ENCODE assay signal across 8 cellular contexts in genomic region chr22:49767355-49768062, GRCh38.
DNase-seq lines count a peak whose midpoint lies in the region; ATAC-seq and TF ChIP-seq lines count a peak whose summit lies in the region.

No MANE protein-coding gene starts in this region.

- no peak overlapping the region for H3K4me3 Mint-ChIP-seq in chondrocyte (ENCODE audit: unreplicated experiment)

- no peak overlapping the region for H3K27ac Mint-ChIP-seq in chondrocyte (ENCODE audit: unreplicated experiment)

- WGBS in mesenchymal stem cell, result 29% methylated on average over 5 of the region's 5 CpGs

- no peak overlapping the region for H4K8ac ChIP-seq in mesenchymal stem cell (ENCODE audit: low read length)

- peak; percentile 78 for TF ChIP-seq CTCF in chondrocyte (IDR thresholded peaks at IDR 0.05)

- ATAC-seq in SK-N-SH treated with all-trans-retinoic acid at 6 μM for 48 hours (peak; percentile 12; the same call in 2 of the 3 replicates), GM21390 (IDR thresholded peaks at IDR 0.05; ENCODE audit: unreplicated experiment) (no peak), GM19452 (IDR thresholded peaks at IDR 0.05; ENCODE audit: unreplicated experiment) (no peak)

- no peak overlapping the region for H2BK12ac ChIP-seq in mesenchymal stem cell (ENCODE audit: low read length in 2 of 2)

- H3K4ac ChIP-seq in mesenchymal stem cell (ENCODE audit: low read depth in 1 of 2, low read length in 2 of 2), result no peak overlapping the region

- no peaks in the 10 kb centered on the region for H3K27me3 Mint-ChIP-seq in chondrocyte (ENCODE audit: low read depth)

- no peak overlapping the region for H3K4me3 ChIP-seq in mesenchymal stem cell (ENCODE audit: insufficient read depth in 1 of 2, low read depth in 1 of 2, low read length in 2 of 2)

- peaks cover 11% of the 10 kb centered on the region for H3K79me1 ChIP-seq in mesenchymal stem cell (replicated peaks; ENCODE audit: low read length, poor library complexity, severe bottlenecking)

- no peak overlapping the region for H3K18ac ChIP-seq in mesenchymal stem cell (ENCODE audit: low read depth in 1 of 2, low read length in 2 of 2)

- H3K36me3 ChIP-seq in mesenchymal stem cell (ENCODE audit: control insufficient read depth in 1 of 2, insufficient read depth in 2 of 2, low read depth in 1 of 2, low read length in 2 of 2), result peaks cover 7 to 22% of the 10 kb centered on the region in 2 experiments

- no peak overlapping the region for H3K4me2 ChIP-seq in mesenchymal stem cell (ENCODE audit: low read length, poor library complexity, severe bottlenecking)

- H2AFZ ChIP-seq in mesenchymal stem cell (ENCODE audit: low read depth, low read length), result no peak overlapping the region

- no peak overlapping the region for H2AK5ac ChIP-seq in mesenchymal stem cell (ENCODE audit: low read length, severe bottlenecking)

- H3K4me1 ChIP-seq in mesenchymal stem cell (ENCODE audit: control insufficient read depth, insufficient read depth, low read depth, low read length), result peaks cover 18% of the 10 kb centered on the region

- no peak overlapping the region for H2BK120ac ChIP-seq in mesenchymal stem cell (ENCODE audit: low read depth, low read length)

- no peak overlapping the region for H3K14ac ChIP-seq in mesenchymal stem cell (ENCODE audit: low read length in 2 of 2)

- no peak overlapping the region for H2BK15ac ChIP-seq in mesenchymal stem cell (ENCODE audit: low read depth, poor library complexity, severe bottlenecking)

- no peak overlapping the region for H3K9ac ChIP-seq in mesenchymal stem cell (ENCODE audit: low read length)

- H3K23ac ChIP-seq in mesenchymal stem cell (ENCODE audit: low read length in 2 of 2), result no peak overlapping the region

- H3K9me3 ChIP-seq in mesenchymal stem cell (ENCODE audit: control insufficient read depth, low read length), result peaks cover 2% of the 10 kb centered on the region

- H3K27ac ChIP-seq in mesenchymal stem cell (ENCODE audit: low read length, poor library complexity, severe bottlenecking), result no peak overlapping the region

- DNase-seq in DMS 273 (lab: John Stamatoyannopoulos, UW; ENCODE audit: unreplicated experiment) (peak; percentile 74), DMS 273 treated with DMSO at 0.1 percent for 48 hours (lab: John Stamatoyannopoulos, UW) (no peak), HuH-7 (ENCODE audit: low spot score) (peak; percentile 83), chondrocyte (ENCODE audit: low spot score) (peak; percentile 61), mesenchymal stem cell (peak; percentile 69)

- H2BK5ac ChIP-seq in mesenchymal stem cell (ENCODE audit: low read depth, low read length, poor library complexity, severe bottlenecking), result no peak overlapping the region

- peaks cover 4% of the 10 kb centered on the region for H3K4me1 Mint-ChIP-seq in chondrocyte (ENCODE audit: low read depth)

- peaks cover 0 to 4% of the 10 kb centered on the region in 2 experiments for H3K27me3 ChIP-seq in mesenchymal stem cell (ENCODE audit: control insufficient read depth in 1 of 2, insufficient read depth in 1 of 2, low read length in 2 of 2)

- H3K36me3 Mint-ChIP-seq in chondrocyte (ENCODE audit: low read depth), result no peaks in the 10 kb centered on the region

- H4K91ac ChIP-seq in mesenchymal stem cell (ENCODE audit: low read length), result no peak overlapping the region

- H3K9me3 Mint-ChIP-seq in chondrocyte (ENCODE audit: low read depth), result peaks cover 10% of the 10 kb centered on the region

TF ChIP-seq in SK-N-SH treated with all-trans-retinoic acid at 6 μM for 48 hours, 23 proteins besides CTCF, POLR2A, EP300 and RAD21:
- TF ChIP-seq OSR1 (CRISPR knock-in tag; IDR thresholded peaks at IDR 0.05) (no peak), PPARA (CRISPR knock-in tag; IDR thresholded peaks at IDR 0.05; ENCODE audit: borderline replicate concordance) (no peak), ZFP30 (CRISPR knock-in tag; IDR thresholded peaks at IDR 0.05) (no peak), ESRRG (CRISPR knock-in tag; IDR thresholded peaks at IDR 0.05) (no peak), RARB (CRISPR knock-in tag; IDR thresholded peaks at IDR 0.05) (no peak), ZFP3 (CRISPR knock-in tag; IDR thresholded peaks at IDR 0.05) (no peak), SNAI2 (CRISPR knock-in tag; IDR thresholded peaks at IDR 0.05) (no peak)
- TF ChIP-seq, protein P1, sequence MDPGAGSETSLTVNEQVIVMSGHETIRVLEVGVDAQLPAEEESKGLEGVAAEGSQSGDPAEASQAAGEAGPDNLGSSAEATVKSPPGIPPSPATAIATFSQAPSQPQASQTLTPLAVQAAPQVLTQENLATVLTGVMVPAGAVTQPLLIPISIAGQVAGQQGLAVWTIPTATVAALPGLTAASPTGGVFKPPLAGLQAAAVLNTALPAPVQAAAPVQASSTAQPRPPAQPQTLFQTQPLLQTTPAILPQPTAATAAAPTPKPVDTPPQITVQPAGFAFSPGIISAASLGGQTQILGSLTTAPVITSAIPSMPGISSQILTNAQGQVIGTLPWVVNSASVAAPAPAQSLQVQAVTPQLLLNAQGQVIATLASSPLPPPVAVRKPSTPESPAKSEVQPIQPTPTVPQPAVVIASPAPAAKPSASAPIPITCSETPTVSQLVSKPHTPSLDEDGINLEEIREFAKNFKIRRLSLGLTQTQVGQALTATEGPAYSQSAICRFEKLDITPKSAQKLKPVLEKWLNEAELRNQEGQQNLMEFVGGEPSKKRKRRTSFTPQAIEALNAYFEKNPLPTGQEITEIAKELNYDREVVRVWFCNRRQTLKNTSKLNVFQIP (CRISPR knock-in tag; IDR thresholded peaks at IDR 0.05; ENCODE audit: borderline replicate concordance, low read depth), result no peak
